In the genomic region with DNA sequence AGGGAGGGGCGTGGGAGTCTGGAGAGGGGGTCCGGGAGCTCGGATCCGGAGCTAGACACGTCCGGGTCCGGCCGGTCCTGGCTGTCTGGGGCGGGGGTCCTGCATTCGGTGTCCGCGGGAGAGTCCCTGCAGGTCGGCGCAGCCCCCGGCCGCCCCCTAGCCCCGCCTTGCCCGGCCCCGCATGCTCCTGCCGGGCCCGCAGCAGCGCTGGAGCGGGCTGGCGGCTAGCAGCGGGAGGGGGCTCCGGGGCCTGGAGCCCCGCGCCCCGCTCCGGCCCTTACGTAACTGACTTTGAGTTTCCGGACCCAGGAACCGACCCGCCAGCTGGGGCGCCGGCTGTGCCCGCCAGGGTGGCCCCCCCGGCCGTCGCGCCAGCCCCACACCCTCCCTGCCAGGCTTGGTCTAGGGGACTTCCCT, we compare ENCODE assay signal across 8 cellular contexts. TPM values are rescaled to one million over a fixed set of nuclear protein-coding genes. Genes with fewer than 3 reads are reported as not detected.
DNase-seq lines count a peak whose midpoint lies in the region; ATAC-seq and TF ChIP-seq lines count a peak whose summit lies in the region.

No MANE protein-coding gene starts in this region.

- H3K27me3 Mint-ChIP-seq in MCF 10A (ENCODE audit: insufficient read depth, unreplicated experiment): no peaks in the 10 kb centered on the region
- H3K27me3 Mint-ChIP-seq in stimulated activated naive B cell treated with anti-CD40 and anti-IgM and Interleukin-4, amounts not matched to agents 10 μg/mL and 1 μg/mL and 100 μg/mL, for 72 hours: no peaks in the 10 kb centered on the region

- no peaks in the 10 kb centered on the region for H3K9me3 Mint-ChIP-seq in MCF 10A (ENCODE audit: unreplicated experiment)
- no peaks in the 10 kb centered on the region for H3K9me3 Mint-ChIP-seq in stimulated activated naive B cell treated with anti-CD40 and anti-IgM and Interleukin-4, amounts not matched to agents 10 μg/mL and 1 μg/mL and 100 μg/mL, for 72 hours

- BruUV-seq in MCF 10A (replicated peaks; lab: Mats Ljungman, UMichigan): no TSS peak

- peaks cover 34% of the 10 kb centered on the region for H3K4me1 Mint-ChIP-seq in MCF 10A (ENCODE audit: insufficient read depth, unreplicated experiment)
- peaks cover 55 to 78% of the 10 kb centered on the region in 2 donors for H3K4me1 Mint-ChIP-seq in stimulated activated naive B cell treated with anti-CD40 and anti-IgM and Interleukin-4, amounts not matched to agents 10 μg/mL and 1 μg/mL and 100 μg/mL, for 72 hours

- peak overlapping the region; percentile 93 for H3K27ac Mint-ChIP-seq in MCF 10A (ENCODE audit: low read depth, unreplicated experiment)
- peak overlapping the region; percentile 89 for H3K27ac Mint-ChIP-seq in stimulated activated naive B cell treated with anti-CD40 and anti-IgM and Interleukin-4, amounts not matched to agents 10 μg/mL and 1 μg/mL and 100 μg/mL, for 72 hours

- H3K36me3 Mint-ChIP-seq in MCF 10A (ENCODE audit: insufficient read depth, unreplicated experiment): peaks cover 11% of the 10 kb centered on the region
- peaks cover 14 to 18% of the 10 kb centered on the region in 2 donors for H3K36me3 Mint-ChIP-seq in stimulated activated naive B cell treated with anti-CD40 and anti-IgM and Interleukin-4, amounts not matched to agents 10 μg/mL and 1 μg/mL and 100 μg/mL, for 72 hours

- H3K4me3 Mint-ChIP-seq in MCF 10A (ENCODE audit: unreplicated experiment): peak overlapping the region; percentile 95
- peak overlapping the region; percentile 91 to 97 for H3K4me3 Mint-ChIP-seq in stimulated activated naive B cell treated with anti-CD40 and anti-IgM and Interleukin-4, amounts not matched to agents 10 μg/mL and 1 μg/mL and 100 μg/mL, for 72 hours

- peak; percentile 21 to 27 for ATAC-seq in stimulated activated naive B cell treated with anti-CD40 and anti-IgM and Interleukin-4, amounts not matched to agents 10 μg/mL and 1 μg/mL and 100 μg/mL, for 72 hours (replicated peaks)
- ATAC-seq in HG02852 (IDR thresholded peaks at IDR 0.05; ENCODE audit: unreplicated experiment): no peak

- intact Hi-C loops in MCF 10A (cut with micrococcal nuclease): loop anchor here (10.0 kb wide), 1 partner anchor 1817 kb away; no protein-coding TSS in a partner anchor

- POLR2A ChIA-PET in MCF 10A (lab: Yijun Ruan, JAX): interaction anchor here (0.6 to 1.8 kb wide), 5 partner anchors 16 to 147 kb away, joined by 3 to 22 read pairs (median 3); partner anchors contain the start of gene EPB41

- DNase-seq in DMS 273 (lab: John Stamatoyannopoulos, UW; ENCODE audit: unreplicated experiment): peak; percentile 62
- no peak for DNase-seq in DMS 273 treated with DMSO at 0.1 percent for 48 hours (lab: John Stamatoyannopoulos, UW)
- DNase-seq in T-helper 1 cell: peak in 4 of 5 donors; percentile 55 to 77 (median 68)
- no peak for DNase-seq in MCF 10A (ENCODE audit: unreplicated experiment)
- peak; percentile 49 for DNase-seq in left kidney (ENCODE audit: low read depth, low spot score)
- DNase-seq in stimulated activated naive B cell treated with anti-CD40 and anti-IgM and Interleukin-4, amounts not matched to agents 10 μg/mL and 1 μg/mL and 100 μg/mL, for 72 hours: peak; percentile 21
- DNase-seq in H4 (ENCODE audit: low spot score): no peak

- TF ChIP-seq CTCF in MCF 10A (IDR thresholded peaks at IDR 0.05; ENCODE audit: unreplicated experiment): no peak

- CTCF ChIA-PET in MCF 10A (lab: Yijun Ruan, JAX): interaction anchor here (0.9 to 1.4 kb wide), 3 partner anchors 34 to 334 kb away, joined by 3 to 4 read pairs (median 3); no protein-coding TSS in a partner anchor

RNA-seq across cellular contexts. Expression of gene EPB41, which starts 26.9 kb away (rescaled TPM):
- 15.0 and 23.0 TPM in 2 replicates for total RNA-seq in MCF 10A (2022)
- 26.2 and 26.9 TPM in 2 replicates for total RNA-seq in H4 (2014; rRNA removed; shearing (Covaris generic))

Comparison
In these comparisons a context has a peak if more than half of its experiments do, and no peak if none do; other contexts are left out.
1. DNase-seq: peak in DMS 273 (single experiment), T-helper 1 cell (4 of 5), left kidney (single experiment) and stimulated activated naive B cell treated with anti-CD40 and anti-IgM and Interleukin-4, amounts not matched to agents 10 μg/mL and 1 μg/mL and 100 μg/mL, for 72 hours (single experiment); none in DMS 273 treated with DMSO at 0.1 percent for 48 hours (single experiment), MCF 10A (single experiment) and H4 (single experiment).